Comparison of ENCODE assay signal across 13 cellular contexts in the genomic region with DNA sequence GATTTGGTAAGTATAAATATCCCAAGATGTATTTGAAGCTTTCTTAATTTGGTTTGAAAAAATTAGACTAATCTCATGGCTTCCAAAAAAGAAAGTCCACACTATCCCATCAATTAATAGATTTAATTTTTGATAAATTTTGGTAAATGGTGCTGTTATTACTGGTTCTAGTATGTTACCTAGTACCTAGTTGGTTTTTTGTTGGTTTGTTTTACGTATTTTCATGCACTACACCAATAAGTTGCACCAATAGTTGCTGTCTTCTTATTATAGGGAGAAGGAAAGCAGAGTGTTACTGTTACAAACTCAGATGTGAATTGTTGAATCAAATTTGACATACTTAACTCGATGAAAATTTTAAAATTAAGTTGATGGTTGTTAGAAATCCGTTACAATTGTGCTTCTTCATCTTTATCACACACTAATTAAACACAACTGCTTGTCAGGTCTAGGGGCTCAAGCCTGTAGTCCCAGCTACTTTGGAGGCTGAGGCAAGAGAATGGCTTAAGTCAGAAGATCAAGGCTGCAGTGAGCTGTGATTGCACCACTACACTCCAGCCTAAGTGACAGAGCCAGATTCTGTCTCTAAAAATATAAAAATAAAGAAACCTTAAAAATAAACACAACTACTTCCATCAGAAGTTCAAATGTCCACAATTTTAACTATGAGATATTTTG. TPM values are rescaled to one million over a fixed set of nuclear protein-coding genes. Genes with fewer than 3 reads are reported as not detected.
A peak's percentile ranks its signal among the peaks of the same experiment; 100 is the strongest.
DNase-seq lines count a peak whose midpoint lies in the region; ATAC-seq, FAIRE-seq and TF ChIP-seq lines count a peak whose summit lies in the region.
"Had no signal": no experiment of that assay in that cellular context is flagged by ENCODE, and none has a peak within 500 bp of the region (broad histone marks: within the 10 kb centered on the region; RNA-seq: fewer than 3 reads in every experiment).

No MANE protein-coding gene starts in this region.

- H3K79me2 ChIP-seq in HepG2 (ENCODE audit: insufficient read depth, low read length) (no peaks in the 10 kb centered on the region), SU-DHL-6 (ENCODE audit: insufficient read depth, low read length) (peaks cover 34% of the 10 kb centered on the region; the same call in 1 of the 2 replicates)

- H4K91ac ChIP-seq in neuronal stem cell (ENCODE audit: low read depth, low read length, poor library complexity), result no peak overlapping the region

- CTCF ChIA-PET in HepG2 (lab: Yijun Ruan, JAX; ENCODE audit: low intra/inter-chr PET ratio, low total read pairs), result no interaction called here

- no peaks in the 10 kb centered on the region for H3K27me3 ChIP-seq in HepG2 (ENCODE audit: control insufficient read depth in 1 of 2, insufficient read depth in 2 of 2, low read length in 2 of 2)
- no peaks in the 10 kb centered on the region for H3K27me3 ChIP-seq in right lobe of liver
- H3K27me3 ChIP-seq in SU-DHL-6 (ENCODE audit: low read length), result no peaks in the 10 kb centered on the region
- no peaks in the 10 kb centered on the region for H3K27me3 ChIP-seq in neuronal stem cell (ENCODE audit: control insufficient read depth in 3 of 3, insufficient read depth in 3 of 3, low read depth in 1 of 3, low read length in 3 of 3)
- H3K27me3 ChIP-seq: BLaER1 had no signal

- ATAC-seq in HepG2 (no peak), right lobe of liver (no peak), HG02759 (IDR thresholded peaks at IDR 0.05; ENCODE audit: unreplicated experiment) (no peak), GM18870 (IDR thresholded peaks at IDR 0.05; ENCODE audit: unreplicated experiment) (no peak)
- ATAC-seq: Right ventricle myocardium inferior had no signal

- H2AFZ ChIP-seq in HepG2 (ENCODE audit: low read length) (no peak overlapping the region), SU-DHL-6 (ENCODE audit: low read depth, low read length, severe bottlenecking) (peak overlapping the region; percentile 76), neuronal stem cell (ENCODE audit: low read length) (no peak overlapping the region)

- H2BK120ac ChIP-seq in neuronal stem cell (ENCODE audit: low read depth, low read length), result no peak overlapping the region

- no peaks in the 10 kb centered on the region for H3K9me2 ChIP-seq in SU-DHL-6 (replicated peaks; ENCODE audit: insufficient read depth, low read length)

- H3K4me3 ChIP-seq in HepG2 (replicated peaks in 1 of 3; ENCODE audit: insufficient read depth in 1 of 3, low read depth in 2 of 3, low read length in 3 of 3) (no peak overlapping the region), right lobe of liver (no peak overlapping the region), SU-DHL-6 (ENCODE audit: insufficient read depth, low read length, poor library complexity, severe bottlenecking) (peak overlapping the region; percentile 59), neuronal stem cell (ENCODE audit: low read length in 2 of 2) (no peak overlapping the region)
- H3K4me3 ChIP-seq: BLaER1 had no signal

- H3K79me1 ChIP-seq in neuronal stem cell (ENCODE audit: low read depth, low read length), result no peaks in the 10 kb centered on the region

- intact Hi-C loops in HepG2 (cut with micrococcal nuclease; ENCODE audit: unreplicated experiment), result loop anchor here (5.0 kb wide), 1 partner anchor 82 kb away; no protein-coding TSS in a partner anchor
- intact Hi-C loops in right lobe of liver (cut with DNase I), result no loop called here

- no peak overlapping the region for H3K23ac ChIP-seq in neuronal stem cell (ENCODE audit: low read depth, low read length, poor library complexity)

- H2BK5ac ChIP-seq in neuronal stem cell (ENCODE audit: low read length), result no peak overlapping the region

- H3K27ac ChIP-seq in HepG2 (ENCODE audit: extremely low read length, insufficient read depth, low read length) (no peak overlapping the region), right lobe of liver (peak overlapping the region in 1 of 3 donors; percentile 3), SU-DHL-6 (ENCODE audit: low read depth, low read length) (peak overlapping the region; percentile 79), neuronal stem cell (replicated peaks; ENCODE audit: low read length) (no peak overlapping the region)
- H3K27ac ChIP-seq: BLaER1, KMS-11 had no signal

- peak; percentile 42 for FAIRE-seq in HepG2 (lab: Jason Lieb, UNC)

- H3K4ac ChIP-seq in neuronal stem cell (ENCODE audit: low read length), result no peak overlapping the region

- TF ChIP-seq EP300 in HepG2 (IDR thresholded peaks at IDR 0.05; ENCODE audit: low read depth in 2 of 2, low read length in 2 of 2), result no peak
- no peak for TF ChIP-seq EP300 in HepG2 (CRISPR knock-in tag; IDR thresholded peaks at IDR 0.05; ENCODE audit: borderline replicate concordance)

- H3K14ac ChIP-seq in neuronal stem cell (ENCODE audit: low read length), result no peak overlapping the region

- H3K4me2 ChIP-seq in HepG2 (ENCODE audit: low read depth, low read length) (no peak overlapping the region), SU-DHL-6 (ENCODE audit: low read depth, low read length, poor library complexity, severe bottlenecking) (peak overlapping the region; percentile 99), neuronal stem cell (ENCODE audit: insufficient read depth, low read length, poor library complexity, severe bottlenecking) (no peak overlapping the region)
- H3K4me2 ChIP-seq: BLaER1 had no signal

- H3K9ac ChIP-seq in HepG2 (ENCODE audit: insufficient read depth, low read depth, low read length) (no peak overlapping the region), SU-DHL-6 (ENCODE audit: low read length) (peak overlapping the region; percentile 57), neuronal stem cell (ENCODE audit: low read depth, low read length, poor library complexity) (no peak overlapping the region)
- H3K9ac ChIP-seq: BLaER1, KMS-11 had no signal

- H3K9me3 ChIP-seq in HepG2 (ENCODE audit: low read length) (no peaks in the 10 kb centered on the region), right lobe of liver (no peaks in the 10 kb centered on the region), SU-DHL-6 (ENCODE audit: insufficient read depth, low read length) (no peaks in the 10 kb centered on the region), neuronal stem cell (replicated peaks in 1 of 2; ENCODE audit: control insufficient read depth in 2 of 2, insufficient read depth in 1 of 2, low read depth in 1 of 2, low read length in 2 of 2) (no peaks in the 10 kb centered on the region)
- H3K9me3 ChIP-seq: BLaER1 had no signal

- in situ Hi-C loops in HepG2 (cut with HindIII; ENCODE audit: extremely low pct_ligation_motif_present, low pct_unique_long_range_greater_than_20kb), result no loop called here

- no peak for TF ChIP-seq RAD21 in HepG2 (CRISPR knock-in tag; IDR thresholded peaks at IDR 0.05)

- TF ChIP-seq CTCF in HepG2 (CRISPR knock-in tag; IDR thresholded peaks at IDR 0.05) (no peak), right lobe of liver (IDR thresholded peaks at IDR 0.05) (no peak), SU-DHL-6 (IDR thresholded peaks at IDR 0.05; ENCODE audit: insufficient read depth, low read length, poor library complexity, severe bottlenecking) (no peak)

- H4K20me1 ChIP-seq in HepG2 (ENCODE audit: insufficient read depth, low read length) (no peaks in the 10 kb centered on the region), SU-DHL-6 (ENCODE audit: low read depth, low read length) (no peaks in the 10 kb centered on the region)
- H4K20me1 ChIP-seq: BLaER1 had no signal

- TF ChIP-seq POLR2A in HepG2 (IDR thresholded peaks at IDR 0.05; ENCODE audit: insufficient read depth in 1 of 2, low read depth in 2 of 2, low read length in 2 of 2) (no peak), right lobe of liver (IDR thresholded peaks at IDR 0.05) (no peak), erythroblast (IDR thresholded peaks at IDR 0.05; ENCODE audit: low read length) (no peak)

- no peak overlapping the region for H4K8ac ChIP-seq in neuronal stem cell (ENCODE audit: low read depth, low read length)

- peaks cover 45% of the 10 kb centered on the region for H3F3A ChIP-seq in SU-DHL-6 (ENCODE audit: insufficient read depth)

- no peak overlapping the region for H3K18ac ChIP-seq in neuronal stem cell (ENCODE audit: low read length)

- H2BK15ac ChIP-seq in neuronal stem cell (ENCODE audit: low read length), result no peak overlapping the region

- POLR2A ChIA-PET in HepG2 (lab: Yijun Ruan, JAX), result no interaction called here

- DNase-seq in HepG2 (ENCODE audit: low spot score) (no peak), right lobe of liver (no peak), erythroblast (lab: John Stamatoyannopoulos, UW) (peak; percentile 31 to 44), neuronal stem cell (ENCODE audit: low spot score) (no peak)
- no peak for DNase-seq in stimulated activated CD4-positive, alpha-beta T cell treated with anti-CD3 and anti-CD28 coated beads, Interleukin-2, amount 100 ng/mL, for 48 hours
- DNase-seq: aorta, H7 had no signal

- BruUV-seq in HepG2 (replicated peaks; lab: Mats Ljungman, UMichigan), result no TSS peak

- no peak overlapping the region for H2BK12ac ChIP-seq in neuronal stem cell (ENCODE audit: low read length)

- H3K36me3 ChIP-seq in HepG2 (replicated peaks in 1 of 2; ENCODE audit: control insufficient read depth in 1 of 2, insufficient read depth in 2 of 2, low read length in 2 of 2) (no peaks in the 10 kb centered on the region), right lobe of liver (no peaks in the 10 kb centered on the region), SU-DHL-6 (ENCODE audit: low read length) (peaks cover 13% of the 10 kb centered on the region; the same call in 1 of the 2 replicates), neuronal stem cell (replicated peaks in 1 of 2; ENCODE audit: control insufficient read depth in 2 of 2, insufficient read depth in 2 of 2, low read length in 2 of 2) (no peaks in the 10 kb centered on the region)
- H3K36me3 ChIP-seq: BLaER1 had no signal

- 63% methylated on average over 3 of the region's 3 CpGs for WGBS in HepG2 (ENCODE audit: low lambda C conversion rate)
- WGBS in right lobe of liver (ENCODE audit: insufficient coverage, low coverage, low lambda C conversion rate, missing lambda C conversion rate), result 63% methylated on average over 3 of the region's 3 CpGs
- WGBS in neuronal stem cell (ENCODE audit: extremely low coverage in 2 of 2, insufficient read length in 2 of 2, insufficient replicate concordance in 1 of 2), 2 donors, result no CpG with 5 or more reads among the region's 3 CpGs

- peaks cover 22% of the 10 kb centered on the region for H3K4me1 ChIP-seq in HepG2 (ENCODE audit: insufficient read depth, low read length)
- peaks cover 0 to 12% (median 0%) of the 10 kb centered on the region in 4 donors for H3K4me1 ChIP-seq in right lobe of liver
- no peaks in the 10 kb centered on the region for H3K4me1 ChIP-seq in neuronal stem cell (ENCODE audit: control insufficient read depth in 2 of 2, insufficient read depth in 1 of 2, low read depth in 1 of 2, low read length in 2 of 2)

- H2AK5ac ChIP-seq in neuronal stem cell (ENCODE audit: low read depth, low read length), result no peak overlapping the region

RNA-seq across cellular contexts. Expression of a gene that starts 23.1 kb away (rescaled TPM):
- total RNA-seq in HepG2 (2016; rRNA removed; fragmentation: Illumina TruSeq; extraction: Trizol) (55.4 TPM in 2 replicates), right lobe of liver (10 to 100 TPM; 49.9 to 89.6 (median 63.2) TPM)
- 8.2 and 11.3 TPM in 2 replicates for total RNA-seq in HepG2 (2016; cell fraction: cytosol; rRNA removed; fragmentation: Illumina TruSeq; extraction: Trizol; ENCODE audit: low read depth)
- total RNA-seq in HepG2 (2016; cell fraction: insoluble cytoplasmic fraction; rRNA removed; fragmentation: Illumina TruSeq; extraction: Trizol), result 50.3 and 56.4 TPM in 2 replicates
- total RNA-seq in HepG2 (2016; cell fraction: membrane; rRNA removed; fragmentation: Illumina TruSeq; extraction: Trizol), result 19.1 and 21.6 TPM in 2 replicates
- 106 and 117 TPM in 2 replicates for total RNA-seq in HepG2 (2016; cell fraction: nucleus; rRNA removed; fragmentation: Illumina TruSeq; extraction: Trizol)
- polyA plus RNA-seq in HepG2 (2011; rRNA removed), result 19.3 and 27.1 TPM in 2 replicates
- 23.1 and 24.2 TPM in 2 replicates for polyA plus RNA-seq in HepG2 (2011; cell fraction: cytosol; rRNA removed)
- 28.6 and 31.4 TPM in 2 replicates for polyA plus RNA-seq in HepG2 (2011; cell fraction: nucleus; rRNA removed)
- polyA plus RNA-seq in HepG2 (2012), result 16.4 and 17.7 TPM in 2 replicates
- 1.4 and 1.5 TPM in 2 replicates for polyA plus RNA-seq in HepG2 (2016; cell fraction: cytosol; fragmentation: Illumina TruSeq; extraction: Trizol; ENCODE audit: low read depth)
- polyA plus RNA-seq in HepG2 (2016; cell fraction: insoluble cytoplasmic fraction; fragmentation: Illumina TruSeq; extraction: Trizol; ENCODE audit: low read depth), result 35.7 and 36.6 TPM in 2 replicates
- 6.8 TPM in 2 replicates for polyA plus RNA-seq in HepG2 (2016; cell fraction: membrane; fragmentation: Illumina TruSeq; extraction: Trizol; ENCODE audit: low read depth)
- 41.8 and 44.0 TPM in 2 replicates for polyA plus RNA-seq in HepG2 (2016; cell fraction: nucleus; fragmentation: Illumina TruSeq; extraction: Trizol; ENCODE audit: insufficient read depth, low read depth)
- 130 and 203 TPM in 2 replicates for polyA minus RNA-seq in HepG2 (2011; rRNA and poly(A)+ RNA removed; ENCODE audit: low replicate concordance)
- polyA minus RNA-seq in HepG2 (2011; cell fraction: cytosol; rRNA and poly(A)+ RNA removed), result 59.9 and 63.4 TPM in 2 replicates
- 167 and 169 TPM in 2 replicates for polyA minus RNA-seq in HepG2 (2011; cell fraction: nucleus; rRNA and poly(A)+ RNA removed)
- 5.8 TPM for polyA plus RNA-seq in neuronal stem cell (2013, experiment 1 of 2)
- polyA plus RNA-seq in neuronal stem cell (2013, experiment 2 of 2), result 6.1 TPM

Comparison
In these comparisons a context has a peak if more than half of its experiments do, and no peak if none do; other contexts are left out.
1. DNase-seq: peak in erythroblast (2 of 2); none in HepG2 (single experiment), right lobe of liver (0 of 3), stimulated activated CD4-positive, alpha-beta T cell treated with anti-CD3 and anti-CD28 coated beads, Interleukin-2, amount 100 ng/mL, for 48 hours (0 of 2) and neuronal stem cell (single experiment).